Comparison of ENCODE assay signal across 2 cellular contexts in the genomic region with DNA sequence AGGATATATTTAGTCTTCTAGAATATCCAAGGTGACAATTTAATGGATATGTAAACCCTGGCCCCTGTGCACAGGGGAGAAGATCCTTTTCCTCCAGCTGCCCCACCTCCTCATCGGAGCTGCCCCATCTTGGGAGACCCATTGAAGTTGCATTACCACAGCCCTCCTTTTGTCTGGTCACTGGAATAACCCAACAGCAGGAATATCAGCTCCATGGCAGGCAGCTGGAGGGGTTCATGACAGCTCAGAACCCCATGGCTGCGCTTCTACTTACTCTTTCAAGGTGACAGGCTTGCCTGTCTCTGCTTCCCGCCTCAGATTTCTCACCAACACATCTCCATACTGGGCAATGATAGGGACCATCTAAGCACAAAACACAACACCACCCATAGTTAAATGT. TPM values are rescaled to one million over a fixed set of nuclear protein-coding genes. Genes with fewer than 3 reads are reported as not detected.
"Had no signal": no experiment of that assay in that cellular context is flagged by ENCODE, and none has a peak within 500 bp of the region (broad histone marks: within the 10 kb centered on the region; RNA-seq: fewer than 3 reads in every experiment).

No MANE protein-coding gene starts in this region.

RNA-seq across cellular contexts. Expression of gene CYP3A4, which starts 14.5 kb away (rescaled TPM):
- total RNA-seq: G401 had no signal

RNA-seq across cellular contexts. Expression of gene CYP3A7, which starts 34.5 kb away (rescaled TPM):
- total RNA-seq: G401 had no signal

RNA-seq across cellular contexts. Expression of gene CYP3A43, which starts 58.3 kb away (rescaled TPM):
- total RNA-seq: G401, GM12878 had no signal
